Comparison of ENCODE assay signal across 9 cellular contexts in the genomic region with DNA sequence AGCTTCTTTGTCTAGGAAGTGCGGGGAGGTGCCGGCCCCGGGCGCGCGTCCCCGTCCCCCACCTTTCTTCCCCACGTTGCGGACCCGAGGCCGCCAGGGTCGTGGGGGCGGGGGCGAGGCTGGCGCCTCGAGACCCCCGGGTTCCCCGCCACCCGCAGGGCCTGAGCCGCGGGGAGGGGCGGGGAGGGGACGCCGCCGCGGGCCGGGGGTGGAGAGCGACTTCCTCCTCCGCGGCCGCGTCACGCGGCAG. TPM values are rescaled to one million over a fixed set of nuclear protein-coding genes. Genes with fewer than 3 reads are reported as not detected.
DNase-seq lines count a peak whose midpoint lies in the region; ATAC-seq and TF ChIP-seq lines count a peak whose summit lies in the region.
"Had no signal": no experiment of that assay in that cellular context is flagged by ENCODE, and none has a peak within 500 bp of the region (broad histone marks: within the 10 kb centered on the region; RNA-seq: fewer than 3 reads in every experiment).

No MANE protein-coding gene starts in this region.

- no peaks in the 10 kb centered on the region for H3K9me3 Mint-ChIP-seq in T-helper 1 cell treated with Interleukin-12 subunit alpha and Interleukin-12 subunit beta and Interleukin-4 antibody, amounts not matched to agents 30 μg/mL and 1 μg/mL, for 36 hours
- no peaks in the 10 kb centered on the region for H3K9me3 Mint-ChIP-seq in activated naive CD8-positive, alpha-beta T cell treated with anti-CD3 and anti-CD28 coated beads, Interleukin-2, amount 50 U/mL, for 24 hours

- H3K9me3 ChIP-seq in thoracic aorta, result no peaks in the 10 kb centered on the region

- peak overlapping the region; percentile 67 for H3K4me3 Mint-ChIP-seq in T-helper 1 cell treated with Interleukin-12 subunit alpha and Interleukin-12 subunit beta and Interleukin-4 antibody, amounts not matched to agents 30 μg/mL and 1 μg/mL, for 36 hours
- peak overlapping the region; percentile 89 for H3K4me3 Mint-ChIP-seq in activated naive CD8-positive, alpha-beta T cell treated with anti-CD3 and anti-CD28 coated beads, Interleukin-2, amount 50 U/mL, for 24 hours

- H3K27ac ChIP-seq in thoracic aorta, result peak overlapping the region; percentile 99 to 100

- no peak for TF ChIP-seq CTCF in thoracic aorta (IDR thresholded peaks at IDR 0.05)

- peaks cover 17% of the 10 kb centered on the region for H3K4me1 Mint-ChIP-seq in T-helper 1 cell treated with Interleukin-12 subunit alpha and Interleukin-12 subunit beta and Interleukin-4 antibody, amounts not matched to agents 30 μg/mL and 1 μg/mL, for 36 hours (ENCODE audit: low read depth)
- H3K4me1 Mint-ChIP-seq in activated naive CD8-positive, alpha-beta T cell treated with anti-CD3 and anti-CD28 coated beads, Interleukin-2, amount 50 U/mL, for 24 hours, result peaks cover 41% of the 10 kb centered on the region

- intact Hi-C loops in left colon (cut with DNase I, micrococcal nuclease), result no loop called here

- H3K4me3 ChIP-seq in thoracic aorta, result peak overlapping the region; percentile 99

- no peaks in the 10 kb centered on the region for H3K27me3 ChIP-seq in thoracic aorta (replicated peaks; ENCODE audit: insufficient read depth)

- H3K27me3 Mint-ChIP-seq in T-helper 1 cell treated with Interleukin-12 subunit alpha and Interleukin-12 subunit beta and Interleukin-4 antibody, amounts not matched to agents 30 μg/mL and 1 μg/mL, for 36 hours (ENCODE audit: low read depth), result no peaks in the 10 kb centered on the region
- H3K27me3 Mint-ChIP-seq in activated naive CD8-positive, alpha-beta T cell treated with anti-CD3 and anti-CD28 coated beads, Interleukin-2, amount 50 U/mL, for 24 hours, result peaks cover 1% of the 10 kb centered on the region

- H3K36me3 ChIP-seq in thoracic aorta, result peaks cover 28% of the 10 kb centered on the region

- peaks cover 33 to 36% of the 10 kb centered on the region in 2 donors for H3K4me1 ChIP-seq in thoracic aorta (ENCODE audit: control insufficient read depth in 1 of 2, low read depth in 2 of 2)

- no peak for DNase-seq in T-helper 1 cell
- DNase-seq in activated naive CD8-positive, alpha-beta T cell treated with anti-CD3 and anti-CD28 coated beads, Interleukin-2, amount 50 U/mL, for 24 hours, result peak; percentile 51
- no peak for DNase-seq in left colon
- no peak for DNase-seq in thoracic aorta (ENCODE audit: low spot score)
- no peak for DNase-seq in activated gamma-delta T cell (lab: John Stamatoyannopoulos, UW)

- no peak for ATAC-seq in activated naive CD8-positive, alpha-beta T cell treated with anti-CD3 and anti-CD28 coated beads, Interleukin-2, amount 50 U/mL, for 24 hours
- ATAC-seq in left colon (peak; percentile 1), thoracic aorta (ENCODE audit: insufficient number of reproducible peaks, low FRiP score, low read depth) (no peak), GM18520 (IDR thresholded peaks at IDR 0.05; ENCODE audit: unreplicated experiment) (no peak), HG02798 (IDR thresholded peaks at IDR 0.05; ENCODE audit: poor library complexity, unreplicated experiment) (no peak)

- H3K27ac Mint-ChIP-seq in T-helper 1 cell treated with Interleukin-12 subunit alpha and Interleukin-12 subunit beta and Interleukin-4 antibody, amounts not matched to agents 30 μg/mL and 1 μg/mL, for 36 hours, result peak overlapping the region; percentile 74
- H3K27ac Mint-ChIP-seq in activated naive CD8-positive, alpha-beta T cell treated with anti-CD3 and anti-CD28 coated beads, Interleukin-2, amount 50 U/mL, for 24 hours, result peak overlapping the region; percentile 65

- H3K36me3 Mint-ChIP-seq in T-helper 1 cell treated with Interleukin-12 subunit alpha and Interleukin-12 subunit beta and Interleukin-4 antibody, amounts not matched to agents 30 μg/mL and 1 μg/mL, for 36 hours (ENCODE audit: low read depth), result peaks cover 29% of the 10 kb centered on the region
- peaks cover 29% of the 10 kb centered on the region for H3K36me3 Mint-ChIP-seq in activated naive CD8-positive, alpha-beta T cell treated with anti-CD3 and anti-CD28 coated beads, Interleukin-2, amount 50 U/mL, for 24 hours (ENCODE audit: low read depth)

RNA-seq across cellular contexts. Expression of a gene that starts 1.8 kb away (rescaled TPM):
- total RNA-seq in left colon (1,000 to 10,000 TPM; 3,767 to 4,413 TPM), thoracic aorta (1,000 to 10,000 TPM; 4,421 to 4,935 TPM)

RNA-seq across cellular contexts. Expression of a gene that starts 13.8 kb away (rescaled TPM):
- total RNA-seq in left colon (1 to 10 TPM; 2.3 to 4.9 TPM), thoracic aorta (1 to 10 TPM; 4.2 to 9.2 TPM)
- total RNA-seq: RPMI7951 had no signal

RNA-seq across cellular contexts. Expression of a gene that starts 37.7 kb away (rescaled TPM):
- total RNA-seq in left colon (10 to 100 TPM; 25.4 to 28.8 TPM), thoracic aorta (10 to 100 TPM; 43.2 to 57.9 TPM)
